17 cellular contexts compared by ENCODE assay signal in the genomic region with DNA sequence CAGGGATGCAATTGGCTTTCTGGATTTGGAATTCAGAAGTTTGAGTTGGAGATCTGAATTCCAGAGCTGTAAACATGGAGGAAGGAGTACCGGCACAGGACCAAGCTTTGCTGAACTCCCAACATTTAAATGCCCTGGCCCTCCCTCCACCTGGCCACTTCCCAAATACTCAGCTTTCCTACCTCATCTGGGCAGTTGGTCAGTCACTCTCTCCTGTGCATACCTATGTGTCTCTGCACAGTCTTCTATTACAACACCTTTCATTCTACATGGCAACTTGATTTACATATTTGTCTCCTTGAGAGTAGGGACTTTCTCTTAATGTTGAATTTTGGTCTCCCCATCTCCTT.
"Had no signal": no experiment of that assay in that cellular context is flagged by ENCODE, and none has a peak within 500 bp of the region (broad histone marks: within the 10 kb centered on the region; RNA-seq: fewer than 3 reads in every experiment).

No MANE protein-coding gene starts in this region.

- H3K36me3 ChIP-seq: ovary had no signal

- FAIRE-seq: colon, urothelium cell line had no signal

- H3K36me3 Mint-ChIP-seq: naive B cell, type B pancreatic cell had no signal

- H3K4me3 Mint-ChIP-seq: naive B cell, nephron, type B pancreatic cell had no signal

- H3K27me3 ChIP-seq: ovary had no signal

- H3K9me3 Mint-ChIP-seq: nephron, type B pancreatic cell had no signal

- H3K27me3 Mint-ChIP-seq: naive B cell, progenitor cell of endocrine pancreas, type B pancreatic cell had no signal

- H3K4me2 ChIP-seq: smooth muscle cell had no signal

- ATAC-seq: right cardiac atrium had no signal

- H3K9me3 ChIP-seq: ovary had no signal

- H3K27ac Mint-ChIP-seq: naive B cell, nephron, progenitor cell of endocrine pancreas, type B pancreatic cell had no signal

- H3K27ac ChIP-seq: ovary had no signal

- DNase-seq: dermis blood vessel endothelial cell; effector CD4-positive, alpha-beta T cell; foreskin melanocyte; head of caudate nucleus; hippocampal formation; kidney glomerular epithelial cell; naive B cell; ovary; right cardiac atrium; stimulated activated CD4-positive, alpha-beta T cell treated with anti-CD3 and anti-CD28 coated beads, Interleukin-2, amount 100 ng/mL, for 48 hours; stimulated activated naive CD4-positive, alpha-beta T cell treated with Interleukin-2 at 50 U/mL for 16 hours had no signal

- H3K4me3 ChIP-seq: ovary, smooth muscle cell had no signal
